14 cellular contexts compared by ENCODE assay signal in the genomic region with DNA sequence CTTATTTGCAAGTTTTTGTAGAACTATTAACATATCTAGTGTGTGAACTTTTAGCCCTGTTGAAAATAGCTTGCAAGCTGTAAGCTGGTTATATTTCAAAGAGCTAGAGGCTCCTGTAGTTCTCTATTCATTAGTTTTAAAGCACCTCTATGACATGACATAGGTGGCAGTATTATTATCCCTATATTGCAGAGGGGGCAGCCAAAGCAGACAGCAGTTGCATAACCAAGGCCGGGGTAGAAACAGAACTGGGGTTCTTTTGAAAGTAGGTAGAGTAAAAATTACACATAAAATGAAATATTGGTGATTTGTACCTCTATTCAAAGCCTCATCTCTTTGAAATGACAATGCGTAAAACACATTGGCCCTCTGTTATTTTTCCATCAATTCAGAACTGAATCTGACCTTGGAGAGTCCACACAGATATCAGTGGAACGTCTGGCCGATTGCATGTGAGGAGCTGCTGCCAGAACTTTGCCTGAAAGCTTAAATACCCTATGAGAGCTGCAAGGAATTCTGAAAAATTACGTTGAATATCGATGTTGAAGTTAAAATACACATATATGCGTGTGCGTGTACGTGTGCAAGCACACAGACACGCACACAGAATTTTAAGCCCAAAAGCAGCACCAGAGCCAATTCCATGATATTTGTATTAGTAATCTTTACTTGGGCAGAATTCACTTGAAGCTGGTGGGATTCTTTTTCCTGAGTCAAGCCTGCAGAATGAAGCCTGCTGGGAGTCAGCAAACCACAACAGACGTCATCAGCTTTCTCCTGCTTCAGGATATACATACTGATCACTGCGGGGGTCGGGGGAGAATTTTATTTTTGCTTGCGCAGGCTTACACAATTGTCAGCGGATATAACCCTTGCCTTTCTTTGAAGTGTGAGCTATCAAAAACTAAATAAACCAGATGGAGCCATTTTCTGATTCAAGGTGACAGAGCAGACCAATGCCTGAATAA.
DNase-seq lines count a peak whose midpoint lies in the region; ATAC-seq and TF ChIP-seq lines count a peak whose summit lies in the region.
"Had no signal": no experiment of that assay in that cellular context is flagged by ENCODE, and none has a peak within 500 bp of the region (broad histone marks: within the 10 kb centered on the region; RNA-seq: fewer than 3 reads in every experiment).

No MANE protein-coding gene starts in this region.

- 71% methylated on average over 15 of the region's 15 CpGs for WGBS in hepatocyte (ENCODE audit: low lambda C conversion rate, missing lambda C conversion rate)

- H3K36me3 ChIP-seq in A673 (ENCODE audit: insufficient read depth, low read length, poor library complexity, severe bottlenecking) (no peaks in the 10 kb centered on the region), hepatocyte (replicated peaks; ENCODE audit: insufficient read depth, low read depth) (no peaks in the 10 kb centered on the region), H7 (replicated peaks; ENCODE audit: control insufficient read depth, insufficient read depth, low read length) (no peaks in the 10 kb centered on the region)
- no peaks in the 10 kb centered on the region for H3K36me3 ChIP-seq in naive thymus-derived CD4-positive, alpha-beta T cell (ENCODE audit: control insufficient read depth in 2 of 3, insufficient read depth in 3 of 3, low read length in 3 of 3)
- H3K36me3 ChIP-seq: BLaER1 treated with 17β-estradiol and CSF1 and Interleukin-3, amounts not matched to agents 10 nM and 100 nM had no signal

- H3K27ac Mint-ChIP-seq in activated T-helper 17 cell treated with anti-CD3 and anti-CD28 coated beads, Interleukin-2, amount 50 U/mL, for 72 hours, result no peak overlapping the region
- no peak overlapping the region for H3K27ac Mint-ChIP-seq in naive thymus-derived CD4-positive, alpha-beta T cell
- H3K27ac Mint-ChIP-seq: stimulated activated naive CD8-positive, alpha-beta T cell treated with anti-CD3 and anti-CD28 coated beads, Interleukin-15, Interleukin-2, amounts not matched to agents 100 ng/mL and 50 ng/mL, for 24 hours had no signal

- DNase-seq in A673 (ENCODE audit: low spot score), result peak; percentile 79
- DNase-seq in HS-5 (ENCODE audit: low read depth), result peak; percentile 98
- no peak for DNase-seq in hepatocyte (ENCODE audit: low spot score)
- DNase-seq in H7, result no peak
- no peak for DNase-seq in naive thymus-derived CD4-positive, alpha-beta T cell
- DNase-seq: activated CD4-positive, CD25-positive, alpha-beta regulatory T cell; activated gamma-delta T cell treated with Interleukin-2 at 50 U/mL for 16 hours; NCI-H1105; stimulated activated CD4-positive, alpha-beta T cell treated with anti-CD3 and anti-CD28 coated beads, Interleukin-12 subunit alpha, Interleukin-12 subunit beta, amount 100 ng/mL, for 4 hours had no signal

- H3K4me1 ChIP-seq in A673 (ENCODE audit: insufficient read depth, low read length, poor library complexity, severe bottlenecking), result peaks cover 4% of the 10 kb centered on the region
- H3K4me1 ChIP-seq in hepatocyte (ENCODE audit: insufficient read depth), result no peaks in the 10 kb centered on the region
- no peaks in the 10 kb centered on the region for H3K4me1 ChIP-seq in naive thymus-derived CD4-positive, alpha-beta T cell (ENCODE audit: control insufficient read depth in 2 of 2, insufficient read depth in 2 of 2, low read length in 2 of 2)

- CTCF ChIA-PET in A673 (lab: Charles Lee), result interaction anchor here (0.6 kb wide), 1 partner anchor 17 kb away, joined by 3 read pairs; no protein-coding TSS in a partner anchor
- CTCF ChIA-PET in naive thymus-derived CD4-positive, alpha-beta T cell (lab: Charles Lee), result no interaction called here

- BruUV-seq in A673 (replicated peaks; lab: Mats Ljungman, UMichigan), result no TSS peak

- intact Hi-C loops in A673 (cut with micrococcal nuclease; ENCODE audit: unreplicated experiment), result no loop called here
- intact Hi-C loops in naive thymus-derived CD4-positive, alpha-beta T cell (cut with micrococcal nuclease), result no loop called here

- no peaks in the 10 kb centered on the region for H3K9me2 ChIP-seq in hepatocyte (replicated peaks; ENCODE audit: insufficient read depth)

- H3K4me2 ChIP-seq in hepatocyte, result peak overlapping the region; percentile 31
- H3K4me2 ChIP-seq: BLaER1 treated with 17β-estradiol and CSF1 and Interleukin-3, amounts not matched to agents 10 nM and 100 nM had no signal

- peaks cover 3% of the 10 kb centered on the region for H3K9me3 Mint-ChIP-seq in activated T-helper 17 cell treated with anti-CD3 and anti-CD28 coated beads, Interleukin-2, amount 50 U/mL, for 72 hours
- peaks cover 0 to 3% (median 0%) of the 10 kb centered on the region in 11 donors for H3K9me3 Mint-ChIP-seq in naive thymus-derived CD4-positive, alpha-beta T cell
- H3K9me3 Mint-ChIP-seq: stimulated activated naive CD8-positive, alpha-beta T cell treated with anti-CD3 and anti-CD28 coated beads, Interleukin-15, Interleukin-2, amounts not matched to agents 100 ng/mL and 50 ng/mL, for 24 hours had no signal

- no peaks in the 10 kb centered on the region for H3K27me3 ChIP-seq in A673 (replicated peaks; ENCODE audit: insufficient read depth, low read depth, low read length, poor library complexity)
- no peaks in the 10 kb centered on the region for H3K27me3 ChIP-seq in hepatocyte
- H3K27me3 ChIP-seq in H7 (ENCODE audit: control insufficient read depth, insufficient read depth, low read length), result no peaks in the 10 kb centered on the region
- no peaks in the 10 kb centered on the region for H3K27me3 ChIP-seq in naive thymus-derived CD4-positive, alpha-beta T cell (ENCODE audit: control insufficient read depth in 2 of 2, insufficient read depth in 2 of 2, low read length in 2 of 2)
- H3K27me3 ChIP-seq: BLaER1 treated with 17β-estradiol and CSF1 and Interleukin-3, amounts not matched to agents 10 nM and 100 nM had no signal

- H4K20me1 ChIP-seq in hepatocyte (ENCODE audit: insufficient read depth, poor library complexity, severe bottlenecking), result no peaks in the 10 kb centered on the region
- H4K20me1 ChIP-seq: BLaER1 treated with 17β-estradiol and CSF1 and Interleukin-3, amounts not matched to agents 10 nM and 100 nM had no signal

- H3K9me3 ChIP-seq in A673 (ENCODE audit: low read depth, low read length, poor library complexity, severe bottlenecking) (no peaks in the 10 kb centered on the region), hepatocyte (ENCODE audit: low read depth) (no peaks in the 10 kb centered on the region)
- H3K9me3 ChIP-seq in naive thymus-derived CD4-positive, alpha-beta T cell (ENCODE audit: control insufficient read depth in 2 of 3, low read length in 3 of 3), result no peaks in the 10 kb centered on the region
- H3K9me3 ChIP-seq: BLaER1 treated with 17β-estradiol and CSF1 and Interleukin-3, amounts not matched to agents 10 nM and 100 nM had no signal

- H3K4me3 Mint-ChIP-seq in activated T-helper 17 cell treated with anti-CD3 and anti-CD28 coated beads, Interleukin-2, amount 50 U/mL, for 72 hours, result no peak overlapping the region
- no peak overlapping the region for H3K4me3 Mint-ChIP-seq in naive thymus-derived CD4-positive, alpha-beta T cell
- H3K4me3 Mint-ChIP-seq: stimulated activated naive CD8-positive, alpha-beta T cell treated with anti-CD3 and anti-CD28 coated beads, Interleukin-15, Interleukin-2, amounts not matched to agents 100 ng/mL and 50 ng/mL, for 24 hours had no signal

- POLR2A ChIA-PET in A673 (lab: Charles Lee; ENCODE audit: low non-redundant PET), result interaction anchor here (0.7 kb wide), 1 partner anchor 767 kb away, joined by 3 read pairs; no protein-coding TSS in a partner anchor
- POLR2A ChIA-PET in naive thymus-derived CD4-positive, alpha-beta T cell (lab: Charles Lee), result no interaction called here

- H3K27ac ChIP-seq in A673 (ENCODE audit: low read depth, low read length, poor library complexity, severe bottlenecking), result no peak overlapping the region
- H3K27ac ChIP-seq in angular gyrus (ENCODE audit: low read depth, low read length), result peak overlapping the region; percentile 19
- H3K27ac ChIP-seq in hepatocyte, result peak overlapping the region; percentile 49
- no peak overlapping the region for H3K27ac ChIP-seq in naive thymus-derived CD4-positive, alpha-beta T cell (ENCODE audit: low read depth, low read length)
- H3K27ac ChIP-seq: BLaER1 treated with 17β-estradiol and CSF1 and Interleukin-3, amounts not matched to agents 10 nM and 100 nM had no signal

- H3K36me3 Mint-ChIP-seq in activated T-helper 17 cell treated with anti-CD3 and anti-CD28 coated beads, Interleukin-2, amount 50 U/mL, for 72 hours (ENCODE audit: low read depth), result no peaks in the 10 kb centered on the region
- peaks cover 0 to 1% (median 0%) of the 10 kb centered on the region in 5 donors for H3K36me3 Mint-ChIP-seq in naive thymus-derived CD4-positive, alpha-beta T cell

- no peaks in the 10 kb centered on the region for H3K79me2 ChIP-seq in hepatocyte

- no peaks in the 10 kb centered on the region for H3K4me1 Mint-ChIP-seq in activated T-helper 17 cell treated with anti-CD3 and anti-CD28 coated beads, Interleukin-2, amount 50 U/mL, for 72 hours
- H3K4me1 Mint-ChIP-seq in naive thymus-derived CD4-positive, alpha-beta T cell, result peaks cover 0 to 3% (median 0%) of the 10 kb centered on the region in 7 donors

- no peak for ATAC-seq in activated T-helper 17 cell treated with anti-CD3 and anti-CD28 coated beads, Interleukin-2, amount 50 U/mL, for 72 hours (replicated peaks)
- no peak for ATAC-seq in naive thymus-derived CD4-positive, alpha-beta T cell
- no peak for ATAC-seq in GM21717 (IDR thresholded peaks at IDR 0.05; ENCODE audit: unreplicated experiment)

- peaks cover 18% of the 10 kb centered on the region for H3K27me3 Mint-ChIP-seq in activated T-helper 17 cell treated with anti-CD3 and anti-CD28 coated beads, Interleukin-2, amount 50 U/mL, for 72 hours
- H3K27me3 Mint-ChIP-seq in naive thymus-derived CD4-positive, alpha-beta T cell, result peaks cover 0 to 4% (median 3%) of the 10 kb centered on the region in 5 donors
- H3K27me3 Mint-ChIP-seq: stimulated activated naive CD8-positive, alpha-beta T cell treated with anti-CD3 and anti-CD28 coated beads, Interleukin-15, Interleukin-2, amounts not matched to agents 100 ng/mL and 50 ng/mL, for 24 hours had no signal

- no peak overlapping the region for H3K4me3 ChIP-seq in A673 (ENCODE audit: low read depth, low read length, poor library complexity, severe bottlenecking)
- no peak overlapping the region for H3K4me3 ChIP-seq in hepatocyte
- H3K4me3 ChIP-seq in H7 (ENCODE audit: insufficient read depth, low read depth, low read length), result no peak overlapping the region
- no peak overlapping the region for H3K4me3 ChIP-seq in naive thymus-derived CD4-positive, alpha-beta T cell (ENCODE audit: low read length)
- H3K4me3 ChIP-seq: BLaER1 treated with 17β-estradiol and CSF1 and Interleukin-3, amounts not matched to agents 10 nM and 100 nM had no signal

- no peak overlapping the region for H2AFZ ChIP-seq in hepatocyte

- no peak for TF ChIP-seq CTCF in A673 (conservative IDR thresholded peaks at IDR 0.05; ENCODE audit: low read depth, low read length)
- TF ChIP-seq CTCF in hepatocyte (IDR thresholded peaks at IDR 0.05; ENCODE audit: poor library complexity), result no peak

Comparison
In these comparisons a context has a peak if more than half of its experiments do, and no peak if none do; other contexts are left out.
1. DNase-seq: peak in A673 (single experiment) and HS-5 (single experiment); none in hepatocyte (single experiment), H7 (single experiment) and naive thymus-derived CD4-positive, alpha-beta T cell (0 of 9).
2. H3K27ac ChIP-seq: peak in angular gyrus (single experiment) and hepatocyte (single experiment); none in A673 (single experiment) and naive thymus-derived CD4-positive, alpha-beta T cell (single experiment).